ENCODE assay signal across 17 cellular contexts in the genomic region with DNA sequence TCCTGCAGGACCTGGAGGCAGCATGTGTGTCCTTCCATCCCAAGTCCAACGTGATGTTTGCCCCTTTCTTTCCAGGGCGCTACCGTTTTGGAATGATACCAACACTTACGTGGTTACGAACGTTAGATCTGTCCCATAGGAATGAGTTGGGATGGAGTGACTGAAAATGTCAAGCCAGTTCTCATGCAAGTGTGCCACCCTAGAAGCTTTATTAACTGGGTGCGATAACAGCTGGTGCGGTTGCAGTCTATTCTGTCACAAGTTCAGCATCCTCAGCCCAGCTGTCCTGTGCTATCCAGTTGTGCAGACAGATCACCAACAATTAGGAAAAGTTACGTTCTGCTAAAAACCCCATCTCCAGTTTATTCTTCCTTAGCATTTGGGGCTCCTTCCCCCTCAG.
"Had no signal": no experiment of that assay in that cellular context is flagged by ENCODE, and none has a peak within 500 bp of the region (broad histone marks: within the 10 kb centered on the region; RNA-seq: fewer than 3 reads in every experiment).

No MANE protein-coding gene starts in this region.

- H3K36me3 ChIP-seq: neural progenitor cell, ovary had no signal

- DNase-seq: effector CD4-positive, alpha-beta T cell; heart right ventricle; hypothalamus; kidney glomerular epithelial cell; mesendoderm; natural killer cell; nucleus accumbens; stimulated activated CD4-positive, alpha-beta T cell treated with anti-CD3 and anti-CD28 coated beads, Interleukin-15, amount 100 ng/mL, for 24 hours; stimulated activated CD4-positive, alpha-beta T cell treated with anti-CD3 and anti-CD28 coated beads, Interleukin-1b, Interleukin-23, amount 100 ng/mL, for 48 hours; stimulated activated CD4-positive, alpha-beta T cell treated with anti-CD3 and anti-CD28 coated beads, Interleukin-4, amount 100 ng/mL, for 24 hours; stimulated activated naive B cell treated with anti-CD40 and anti-IgM and Interleukin-4, amounts not matched to agents 10 μg/mL and 1 μg/mL and 100 μg/mL, for 72 hours had no signal

- H3K4me3 Mint-ChIP-seq: natural killer cell; neural progenitor cell; stimulated activated naive B cell treated with anti-CD40 and anti-IgM and Interleukin-4, amounts not matched to agents 10 μg/mL and 1 μg/mL and 100 μg/mL, for 72 hours; type B pancreatic cell had no signal

- H3K9me3 Mint-ChIP-seq: natural killer cell; neural progenitor cell; stimulated activated naive B cell treated with anti-CD40 and anti-IgM and Interleukin-4, amounts not matched to agents 10 μg/mL and 1 μg/mL and 100 μg/mL, for 72 hours; type B pancreatic cell had no signal

- H3K27ac Mint-ChIP-seq: neural progenitor cell, type B pancreatic cell had no signal

- H3K9me3 ChIP-seq: heart right ventricle, ovary, spleen had no signal

- H3K36me3 Mint-ChIP-seq: natural killer cell had no signal

- H3K4me3 ChIP-seq: coronary artery, heart right ventricle, neural progenitor cell, ovary, spleen had no signal

- H3K27me3 Mint-ChIP-seq: stimulated activated naive B cell treated with anti-CD40 and anti-IgM and Interleukin-4, amounts not matched to agents 10 μg/mL and 1 μg/mL and 100 μg/mL, for 72 hours; type B pancreatic cell had no signal

- H3K27ac ChIP-seq: coronary artery, heart right ventricle, neural progenitor cell, ovary, spleen had no signal

- ATAC-seq: natural killer cell; right cardiac atrium; stimulated activated naive B cell treated with anti-CD40 and anti-IgM and Interleukin-4, amounts not matched to agents 10 μg/mL and 1 μg/mL and 100 μg/mL, for 72 hours had no signal

- H3K4me1 ChIP-seq: neural progenitor cell had no signal

- H3K27me3 ChIP-seq: heart right ventricle, neural progenitor cell, ovary, spleen had no signal
